7 cellular contexts compared by ENCODE assay signal in genomic region chr5:141914154-141914743, GRCh38. TPM values are rescaled to one million over a fixed set of nuclear protein-coding genes. Genes with fewer than 3 reads are reported as not detected.
DNase-seq lines count a peak whose midpoint lies in the region; TF ChIP-seq lines count a peak whose summit lies in the region.

No MANE protein-coding gene starts in this region.

- H3K4me3 ChIP-seq in cardiac fibroblast (replicated peaks in 1 of 2; ENCODE audit: low read depth in 2 of 2, low read length in 2 of 2) (peak overlapping the region; percentile 17 to 41), skin epidermis (peak overlapping the region in 6 of 7 experiments; percentile 2 to 35 (median 8))

- H2BK20ac ChIP-seq in H9 (ENCODE audit: low read depth, low read length, poor library complexity, severe bottlenecking), result no peak overlapping the region

- no peaks in the 10 kb centered on the region for H3K79me2 ChIP-seq in H9 (ENCODE audit: insufficient read depth, low read length)

- no peak overlapping the region for H3K14ac ChIP-seq in H9 (ENCODE audit: insufficient read depth, low read length)

- H2BK5ac ChIP-seq in H9 (ENCODE audit: insufficient read length, low read length), result no peak overlapping the region

- no peak overlapping the region for H2AK5ac ChIP-seq in H9 (ENCODE audit: insufficient read length, low read length)

- H3K27ac ChIP-seq in H9 (ENCODE audit: insufficient read length, low read depth, low read length) (no peak overlapping the region), skin epidermis (peak overlapping the region in 1 of 21 experiments; percentile 26)

- H2BK120ac ChIP-seq in H9 (ENCODE audit: low read depth, low read length, poor library complexity, severe bottlenecking), result no peak overlapping the region

- no peak overlapping the region for H4K8ac ChIP-seq in H9 (replicated peaks; ENCODE audit: insufficient read length, low read depth, low read length)

- peak overlapping the region; percentile 18 for H3K4me2 ChIP-seq in H9 (ENCODE audit: insufficient read depth, insufficient read length, low read length)

- no peak overlapping the region for H3T11ph ChIP-seq in H9 (ENCODE audit: low read length)

- H3K27ac Mint-ChIP-seq in H9, result no peak overlapping the region

- CTCF ChIA-PET in GM10248 (lab: Yijun Ruan, JAX), result interaction anchor here (0.8 to 3.3 kb wide), 7 partner anchors 9 to 221 kb away, joined by 3 to 23 read pairs (median 5); partner anchors contain the start of genes DELE1 and PCDH1

- no CpG with 5 or more reads among the region's 42 CpGs for WGBS in H9 (ENCODE audit: extremely low coverage, insufficient read length, low lambda C conversion rate)

- no peaks in the 10 kb centered on the region for H4K20me1 ChIP-seq in H9 (ENCODE audit: control insufficient read depth, insufficient read depth, insufficient read length)

- peak; percentile 29 for TF ChIP-seq CTCF in GM10248 (IDR thresholded peaks at IDR 0.05; ENCODE audit: control extremely low read depth, extremely low read depth, low read depth, missing control alignments)
- peak; percentile 31; the same call in 1 of the 3 replicates for TF ChIP-seq CTCF in H9 (conservative IDR thresholded peaks at IDR 0.05)
- TF ChIP-seq CTCF in cardiac fibroblast (IDR thresholded peaks at IDR 0.05; ENCODE audit: low read depth, low read length), result peak; percentile 29

- peak overlapping the region; percentile 56 to 67 for H3K4me3 Mint-ChIP-seq in H9

- peaks cover 51% of the 10 kb centered on the region for H3K27me3 Mint-ChIP-seq in H9 (ENCODE audit: low read depth)

- no peak overlapping the region for H4K91ac ChIP-seq in H9 (ENCODE audit: insufficient read length, low read depth, low read length)

- no peak overlapping the region for H4K5ac ChIP-seq in H9 (ENCODE audit: insufficient read length, low read depth, low read length)

- H3K9ac ChIP-seq in H9 (ENCODE audit: extremely low read depth, insufficient read length, low read length), result no peak overlapping the region

- no peak overlapping the region for H2BK12ac ChIP-seq in H9 (ENCODE audit: insufficient read length, low read depth, low read length)

- no peaks in the 10 kb centered on the region; the same call in 1 of the 2 replicates for H3K27me3 ChIP-seq in H9 (ENCODE audit: insufficient read depth, low read length)

- H3K9me3 Mint-ChIP-seq in H9, result no peaks in the 10 kb centered on the region; a peak in 1 of 5 replicates

- no peak overlapping the region for H3K18ac ChIP-seq in H9 (ENCODE audit: insufficient read length, low read depth, low read length)

- DNase-seq in GM10248 (ENCODE audit: extremely low spot score), result peak; percentile 66
- DNase-seq in H9, result peak; percentile 81
- DNase-seq in NOMO-1 treated with dmso at 0.1 percent for 144 hours (lab: John Stamatoyannopoulos, UW; ENCODE audit: unreplicated experiment), result peak; percentile 84
- peak in 1 of 2 donors; percentile 11 for DNase-seq in cardiac fibroblast (ENCODE audit: low read depth in 2 of 2)
- peak; percentile 58 for DNase-seq in inferior parietal cortex (ENCODE audit: extremely low spot score)
- no peak for DNase-seq in amniotic stem cell (lab: John Stamatoyannopoulos, UW)

- H3K56ac ChIP-seq in H9 (ENCODE audit: insufficient read length, low read depth, low read length), result no peak overlapping the region

- H3K23me2 ChIP-seq in H9 (ENCODE audit: insufficient read length, low read depth, low read length, poor library complexity, severe bottlenecking), result peaks cover 4% of the 10 kb centered on the region

- H3K4me1 ChIP-seq in H9 (ENCODE audit: insufficient read depth, low read length), result peaks cover 2% of the 10 kb centered on the region; the same call in 1 of the 2 replicates

- no peaks in the 10 kb centered on the region for H3K79me1 ChIP-seq in H9 (ENCODE audit: insufficient read depth, low read depth, low read length, poor library complexity, severe bottlenecking)

- no peaks in the 10 kb centered on the region for H3K9me3 ChIP-seq in H9 (ENCODE audit: control insufficient read depth, low read depth, low read length)

- no peak overlapping the region for H2AFZ ChIP-seq in H9 (ENCODE audit: low read length)

- H3K4ac ChIP-seq in H9 (ENCODE audit: low read depth, low read length), result no peak overlapping the region

- no peak overlapping the region for H2BK15ac ChIP-seq in H9 (ENCODE audit: low read depth, low read length)

- POLR2A ChIA-PET in GM10248 (lab: Yijun Ruan, JAX), result interaction anchor here (0.6 kb wide), 1 partner anchor 442 kb away, joined by 3 read pairs; no protein-coding TSS in a partner anchor

- no peaks in the 10 kb centered on the region for H3K36me3 Mint-ChIP-seq in H9 (ENCODE audit: insufficient read depth in 1 of 3, low read depth in 3 of 3)

- H3K4me1 Mint-ChIP-seq in H9, result peaks cover 20 to 24% of the 10 kb centered on the region in 2 experiments

- H3K23ac ChIP-seq in H9 (ENCODE audit: insufficient read length, low read depth, low read length), result no peak overlapping the region

RNA-seq across cellular contexts. Expression of gene DELE1, which starts 9.4 kb away (rescaled TPM):
- 72.7 and 75.3 TPM in 2 replicates for total RNA-seq in H9 (2021)

RNA-seq across cellular contexts. Expression of gene PCDH1, which starts 36.0 kb away (rescaled TPM):
- total RNA-seq in H9 (2021), result 127 and 131 TPM in 2 replicates

RNA-seq across cellular contexts. Expression of gene PCDH12, which starts 43.8 kb away (rescaled TPM):
- not detected in 2 replicates for total RNA-seq in H9 (2021)

RNA-seq across cellular contexts. Expression of gene RNF14, which starts 54.7 kb away (rescaled TPM):
- 19.5 and 20.1 TPM in 2 replicates for total RNA-seq in H9 (2021)
